12 cellular contexts compared by ENCODE assay signal in the genomic region with DNA sequence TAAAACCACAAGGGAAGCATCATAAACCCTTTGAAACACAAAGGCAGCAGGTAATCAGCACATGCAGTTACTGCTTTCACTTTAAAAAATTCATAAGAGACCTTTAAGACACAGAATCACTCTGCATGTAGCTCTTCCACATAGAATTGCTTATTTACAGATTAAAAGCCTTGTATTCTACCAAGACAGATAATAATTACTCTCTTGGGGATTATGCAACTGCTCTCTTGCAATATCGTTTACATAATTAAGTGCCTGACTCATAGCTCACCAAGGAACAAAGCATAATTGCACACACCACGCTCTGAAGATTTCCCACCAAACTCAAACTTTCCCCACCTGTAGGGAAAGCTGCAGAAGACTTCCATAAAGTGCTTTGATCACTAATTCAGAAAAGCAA.
DNase-seq lines count a peak whose midpoint lies in the region; TF ChIP-seq lines count a peak whose summit lies in the region.
"Had no signal": no experiment of that assay in that cellular context is flagged by ENCODE, and none has a peak within 500 bp of the region (broad histone marks: within the 10 kb centered on the region; RNA-seq: fewer than 3 reads in every experiment).

No MANE protein-coding gene starts in this region.

- no peak for TF ChIP-seq CTCF in fibroblast of pulmonary artery (IDR thresholded peaks at IDR 0.05; ENCODE audit: low read length, missing control alignments)

- DNase-seq in A172 (ENCODE audit: low spot score) (peak; percentile 6), ELR (ENCODE audit: low read depth) (peak; percentile 3), NCI-H82 treated with DMSO at 0.1 percent for 48 hours (lab: John Stamatoyannopoulos, UW; ENCODE audit: unreplicated experiment) (peak; percentile 18), fibroblast of pulmonary artery (ENCODE audit: low read depth) (peak; percentile 67), SHP77 (lab: John Stamatoyannopoulos, UW) (no peak), germinal center (ENCODE audit: low spot score) (no peak)
- DNase-seq in central memory CD4-positive, alpha-beta T cell, result no peak
- no peak for DNase-seq in effector CD8-positive, alpha-beta T cell (lab: John Stamatoyannopoulos, UW)
- DNase-seq: activated naive CD4-positive, alpha-beta T cell; pancreas; stimulated activated naive CD4-positive, alpha-beta T cell had no signal

- no peak overlapping the region for H3K4me3 ChIP-seq in fibroblast of pulmonary artery (replicated peaks; ENCODE audit: low read depth, low read length)
- H3K4me3 ChIP-seq: hepatocyte, pancreas had no signal

Comparison
In these comparisons a context has a peak if more than half of its experiments do, and no peak if none do; other contexts are left out.
1. DNase-seq: peak in A172 (single experiment), ELR (single experiment), NCI-H82 treated with DMSO at 0.1 percent for 48 hours (single experiment) and fibroblast of pulmonary artery (single experiment); none in central memory CD4-positive, alpha-beta T cell (single experiment), effector CD8-positive, alpha-beta T cell (single experiment), SHP77 (0 of 2) and germinal center (single experiment).